Comparison of ENCODE assay signal across 20 cellular contexts in genomic region chr18:22739243-22739642, GRCh38.
DNase-seq lines count a peak whose midpoint lies in the region; ATAC-seq and TF ChIP-seq lines count a peak whose summit lies in the region.
"Had no signal": no experiment of that assay in that cellular context is flagged by ENCODE, and none has a peak within 500 bp of the region (broad histone marks: within the 10 kb centered on the region; RNA-seq: fewer than 3 reads in every experiment).

No MANE protein-coding gene starts in this region.

- POLR2A ChIA-PET in activated CD8-positive, alpha-beta T cell treated with anti-CD3 and anti-CD28 coated beads for 36 hours (lab: Charles Lee): interaction anchor here (0.6 kb wide), 1 partner anchor 53 kb away, joined by 3 read pairs; no protein-coding TSS in a partner anchor

- peaks cover 8% of the 10 kb centered on the region for H3K9me3 Mint-ChIP-seq in activated CD4-positive, alpha-beta T cell treated with anti-CD3 and anti-CD28 coated beads, Interleukin-2, amount 10 ng/mL, durations not matched to agents 24 days and 14 days
- H3K9me3 Mint-ChIP-seq in activated CD8-positive, alpha-beta T cell treated with anti-CD3 and anti-CD28 coated beads for 36 hours: peaks cover 4% of the 10 kb centered on the region

- H3K4me3 Mint-ChIP-seq in activated CD4-positive, alpha-beta T cell treated with anti-CD3 and anti-CD28 coated beads, Interleukin-2, amount 10 ng/mL, durations not matched to agents 24 days and 14 days: no peak overlapping the region
- H3K4me3 Mint-ChIP-seq in activated CD8-positive, alpha-beta T cell treated with anti-CD3 and anti-CD28 coated beads for 36 hours: no peak overlapping the region
- H3K4me3 Mint-ChIP-seq: CD4-positive, CD25-positive, alpha-beta regulatory T cell had no signal

- no peak for TF ChIP-seq CTCF in activated CD8-positive, alpha-beta T cell treated with anti-CD3 and anti-CD28 coated beads for 36 hours (IDR thresholded peaks at IDR 0.05)
- no peak for TF ChIP-seq CTCF in lower lobe of right lung (IDR thresholded peaks at IDR 0.05)

- peak overlapping the region; percentile 1 for H3K27ac Mint-ChIP-seq in activated CD4-positive, alpha-beta T cell treated with anti-CD3 and anti-CD28 coated beads, Interleukin-2, amount 10 ng/mL, durations not matched to agents 24 days and 14 days
- peak overlapping the region; percentile 10 for H3K27ac Mint-ChIP-seq in activated CD8-positive, alpha-beta T cell treated with anti-CD3 and anti-CD28 coated beads for 36 hours
- H3K27ac Mint-ChIP-seq: CD4-positive, CD25-positive, alpha-beta regulatory T cell had no signal

- H3K36me3 ChIP-seq in lower lobe of right lung: no peaks in the 10 kb centered on the region
- H3K36me3 ChIP-seq: BLaER1 had no signal

- H3K27me3 Mint-ChIP-seq in activated CD4-positive, alpha-beta T cell treated with anti-CD3 and anti-CD28 coated beads, Interleukin-2, amount 10 ng/mL, durations not matched to agents 24 days and 14 days: peaks cover 3% of the 10 kb centered on the region
- H3K27me3 Mint-ChIP-seq in activated CD8-positive, alpha-beta T cell treated with anti-CD3 and anti-CD28 coated beads for 36 hours: peaks cover 8% of the 10 kb centered on the region
- H3K27me3 Mint-ChIP-seq: CD4-positive, CD25-positive, alpha-beta regulatory T cell had no signal

- no peaks in the 10 kb centered on the region for H3K9me3 ChIP-seq in lower lobe of right lung
- H3K9me3 ChIP-seq: BLaER1 had no signal

- peaks cover 13% of the 10 kb centered on the region for H3K4me1 Mint-ChIP-seq in activated CD4-positive, alpha-beta T cell treated with anti-CD3 and anti-CD28 coated beads, Interleukin-2, amount 10 ng/mL, durations not matched to agents 24 days and 14 days
- H3K4me1 Mint-ChIP-seq in activated CD8-positive, alpha-beta T cell treated with anti-CD3 and anti-CD28 coated beads for 36 hours (ENCODE audit: low read depth): peaks cover 7% of the 10 kb centered on the region

- CTCF ChIA-PET in activated CD8-positive, alpha-beta T cell treated with anti-CD3 and anti-CD28 coated beads for 36 hours (lab: Charles Lee): no interaction called here

- H3K27ac ChIP-seq in lower lobe of right lung: no peak overlapping the region
- H3K27ac ChIP-seq: BLaER1, RWPE1 had no signal

- no peak for DNase-seq in activated CD4-positive, alpha-beta T cell treated with anti-CD3 and anti-CD28 coated beads, Interleukin-2, amount 10 ng/mL, durations not matched to agents 24 days and 14 days
- no peak for DNase-seq in activated CD4-positive, alpha-beta T cell treated with anti-CD3 and anti-CD28 coated beads for 1 hour
- no peak for DNase-seq in activated CD8-positive, alpha-beta T cell treated with anti-CD3 and anti-CD28 coated beads for 36 hours
- no peak for DNase-seq in left lobe of liver (ENCODE audit: low spot score)
- DNase-seq in NK-92 (lab: John Stamatoyannopoulos, UW; ENCODE audit: unreplicated experiment): no peak
- DNase-seq in lower lobe of right lung: no peak
- DNase-seq: CD4-positive, CD25-positive, alpha-beta regulatory T cell; DMS153; DND-41; Karpas-422; NCI-H1105; NCI-H1436 treated with DMSO at 0.1 percent for 48 hours; NCI-H187 treated with DMSO at 0.1 percent for 48 hours; NCI-H2107; NCI-H526; NCI-H82; SHP77 treated with DMSO at 0.1 percent for 48 hours had no signal

- no peaks in the 10 kb centered on the region for H3K4me1 ChIP-seq in lower lobe of right lung

- H3K27me3 ChIP-seq in lower lobe of right lung (ENCODE audit: low read depth): no peaks in the 10 kb centered on the region
- H3K27me3 ChIP-seq: BLaER1 had no signal

- H3K4me3 ChIP-seq in lower lobe of right lung: no peak overlapping the region
- H3K4me3 ChIP-seq: BLaER1 had no signal

- no peaks in the 10 kb centered on the region for H3K36me3 Mint-ChIP-seq in activated CD4-positive, alpha-beta T cell treated with anti-CD3 and anti-CD28 coated beads, Interleukin-2, amount 10 ng/mL, durations not matched to agents 24 days and 14 days (ENCODE audit: low read depth)
- H3K36me3 Mint-ChIP-seq in activated CD8-positive, alpha-beta T cell treated with anti-CD3 and anti-CD28 coated beads for 36 hours (ENCODE audit: low read depth): no peaks in the 10 kb centered on the region
- H3K36me3 Mint-ChIP-seq: CD4-positive, CD25-positive, alpha-beta regulatory T cell had no signal

- intact Hi-C loops in activated CD4-positive, alpha-beta T cell treated with anti-CD3 and anti-CD28 coated beads, Interleukin-2, amount 10 ng/mL, durations not matched to agents 24 days and 14 days (cut with micrococcal nuclease): no loop called here
- intact Hi-C loops in activated CD8-positive, alpha-beta T cell treated with anti-CD3 and anti-CD28 coated beads for 36 hours (cut with micrococcal nuclease): no loop called here
- intact Hi-C loops in lower lobe of right lung (cut with DNase I): no loop called here

- ATAC-seq in activated CD8-positive, alpha-beta T cell treated with anti-CD3 and anti-CD28 coated beads for 36 hours: no peak
- peak; percentile 54 for ATAC-seq in left lobe of liver
- ATAC-seq in HG02610 (IDR thresholded peaks at IDR 0.05; ENCODE audit: unreplicated experiment): no peak
- no peak for ATAC-seq in lower lobe of right lung
